13 cellular contexts compared by ENCODE assay signal in genomic region chr3:37904614-37905047, GRCh38. TPM values are rescaled to one million over a fixed set of nuclear protein-coding genes. Genes with fewer than 3 reads are reported as not detected.
DNase-seq lines count a peak whose midpoint lies in the region; ATAC-seq, FAIRE-seq and TF ChIP-seq lines count a peak whose summit lies in the region.
"Had no signal": no experiment of that assay in that cellular context is flagged by ENCODE, and none has a peak within 500 bp of the region (broad histone marks: within the 10 kb centered on the region; RNA-seq: fewer than 3 reads in every experiment).

No MANE protein-coding gene starts in this region.

- WGBS in H1 (ENCODE audit: extremely low coverage in 1 of 2, insufficient coverage in 1 of 2, insufficient read length in 1 of 2, insufficient replicate concordance in 2 of 2, low coverage in 1 of 2, low lambda C conversion rate in 2 of 2, missing lambda C conversion rate in 1 of 2), 2 experiments, result 59% methylated on average over 3 of the region's 3 CpGs; no CpG with 5 or more reads in 1 of the 2 experiments

- TF ChIP-seq POLR2A in H1 (IDR thresholded peaks at IDR 0.05; ENCODE audit: control extremely low read depth in 1 of 2, low read depth in 2 of 2, low read length in 2 of 2), result no peak

- H3F3A ChIP-seq in OCI-LY1 (ENCODE audit: insufficient read depth, low read length), result peaks cover 5% of the 10 kb centered on the region; the same call in 1 of the 2 replicates

- no peak overlapping the region for H4K91ac ChIP-seq in H1 (replicated peaks; ENCODE audit: insufficient read length, low read length)

- H3K14ac ChIP-seq in H1 (ENCODE audit: insufficient read length), result no peak overlapping the region

- H3K18ac ChIP-seq in H1 (ENCODE audit: extremely low read depth, low read length), result peak overlapping the region; percentile 61

- H3K36me3 Mint-ChIP-seq in nephron (ENCODE audit: low read depth) (peaks cover 4% of the 10 kb centered on the region), T-cell (no peaks in the 10 kb centered on the region)
- H3K36me3 Mint-ChIP-seq: CD4-positive, alpha-beta memory T cell had no signal

- H3K27ac Mint-ChIP-seq in nephron, result peak overlapping the region; percentile 57 to 93 (median 75)
- no peak overlapping the region for H3K27ac Mint-ChIP-seq in T-cell

- H2AFZ ChIP-seq in OCI-LY1 (ENCODE audit: low read length), result no peak overlapping the region
- no peak overlapping the region for H2AFZ ChIP-seq in H1 (ENCODE audit: low read length)

- H3K4me1 ChIP-seq in OCI-LY1 (ENCODE audit: insufficient read depth, low read length, severe bottlenecking) (peaks cover 79% of the 10 kb centered on the region), H1 (replicated peaks in 1 of 4; ENCODE audit: control insufficient read depth in 3 of 4, insufficient read depth in 4 of 4, low read length in 3 of 4) (peaks cover 1 to 14% (median 9%) of the 10 kb centered on the region in 4 experiments)

- H4K20me1 ChIP-seq in OCI-LY1 (ENCODE audit: insufficient read depth, low read length) (no peaks in the 10 kb centered on the region), H1 (replicated peaks in 1 of 2; ENCODE audit: control insufficient read depth in 1 of 2, insufficient read depth in 2 of 2, low read length in 2 of 2) (peaks cover 0 to 3% of the 10 kb centered on the region in 2 experiments)

- H3K79me1 ChIP-seq in H1 (ENCODE audit: low read depth, low read length), result peaks cover 4% of the 10 kb centered on the region; the same call in 1 of the 2 replicates

- H2BK12ac ChIP-seq in H1 (ENCODE audit: low read depth, low read length), result no peak overlapping the region; the same call in 1 of the 2 replicates

- no peak overlapping the region for H2BK20ac ChIP-seq in H1 (ENCODE audit: low read length)

- ATAC-seq in T-cell (replicated peaks in 1 of 4), result no peak

- H3K4me3 Mint-ChIP-seq in nephron (no peak overlapping the region), T-cell (no peak overlapping the region)
- H3K4me3 Mint-ChIP-seq: CD4-positive, alpha-beta memory T cell had no signal

- H3K79me2 ChIP-seq in OCI-LY1 (ENCODE audit: insufficient read depth, low read length) (no peaks in the 10 kb centered on the region), H1 (ENCODE audit: control insufficient read depth in 1 of 2, insufficient read depth in 2 of 2, low read length in 2 of 2) (0 out of 4 replicates have a peak, but pooled peaks cover 0 to 4% of the 10 kb centered on the region in 2 experiments)

- FAIRE-seq in H1 (lab: Jason Lieb, UNC), result no peak
- FAIRE-seq: frontal cortex had no signal

- H3K9me3 ChIP-seq in OCI-LY1 (ENCODE audit: low read length) (no peaks in the 10 kb centered on the region), H1 (ENCODE audit: insufficient read depth in 2 of 2, low read depth in 1 of 2, low read length in 1 of 2) (no peaks in the 10 kb centered on the region)

- no peak overlapping the region for H2BK5ac ChIP-seq in H1 (ENCODE audit: low read depth, low read length)

- H4K5ac ChIP-seq in H1 (ENCODE audit: insufficient read length, low read depth, low read length), result no peak overlapping the region

- no peak for TF ChIP-seq CTCF in OCI-LY1 (IDR thresholded peaks at IDR 0.05; ENCODE audit: low read length)
- TF ChIP-seq CTCF in H1 (IDR thresholded peaks at IDR 0.05; ENCODE audit: control extremely low read depth in 1 of 3, insufficient read depth in 1 of 3, low read depth in 1 of 3, low read length in 3 of 3), result no peak
- no peak for TF ChIP-seq CTCF in nephron (IDR thresholded peaks at IDR 0.05; ENCODE audit: unreplicated experiment in 3 of 3)

- no peaks in the 10 kb centered on the region for H3K9me2 ChIP-seq in OCI-LY1 (ENCODE audit: low read depth, low read length)

- no peak for TF ChIP-seq RAD21 in H1 (IDR thresholded peaks at IDR 0.05 in 1 of 2, conservative IDR thresholded peaks at IDR 0.05 in 1 of 2; ENCODE audit: low read depth in 2 of 2, low read length in 2 of 2)

- no peak overlapping the region for H2BK120ac ChIP-seq in H1 (replicated peaks; ENCODE audit: low read depth, low read length)

- H3K23me2 ChIP-seq in H1 (ENCODE audit: low read depth, low read length), result no peaks in the 10 kb centered on the region

- no peak overlapping the region for H2AK5ac ChIP-seq in H1 (ENCODE audit: low read depth, low read length)

- no peak overlapping the region for H2BK15ac ChIP-seq in H1 (ENCODE audit: low read length)

- no peaks in the 10 kb centered on the region for H3K9me3 Mint-ChIP-seq in nephron
- H3K9me3 Mint-ChIP-seq in T-cell, result no peaks in the 10 kb centered on the region
- H3K9me3 Mint-ChIP-seq: CD4-positive, alpha-beta memory T cell had no signal

- POLR2A ChIA-PET in H1 (lab: Charles Lee; ENCODE audit: partially characterized antibody) (no interaction called here), T-cell (lab: Charles Lee) (no interaction called here)

- H3K9ac ChIP-seq in OCI-LY1 (ENCODE audit: low read length) (peak overlapping the region; percentile 30; the same call in 1 of the 2 replicates), H1 (replicated peaks in 1 of 4; ENCODE audit: extremely low read depth in 1 of 4, low read depth in 3 of 4, low read length in 3 of 4) (no peak overlapping the region; a peak in 1 of 7 replicates)

- TF ChIP-seq EP300 in H1 (IDR thresholded peaks at IDR 0.05; ENCODE audit: borderline replicate concordance in 1 of 2, low read depth in 2 of 2, low read length in 2 of 2), result no peak

- no peaks in the 10 kb centered on the region for H3K27me3 Mint-ChIP-seq in nephron (ENCODE audit: low read depth)
- no peaks in the 10 kb centered on the region for H3K27me3 Mint-ChIP-seq in T-cell

- H3K27ac ChIP-seq in OCI-LY1 (ENCODE audit: low read depth, low read length, poor library complexity, severe bottlenecking) (peak overlapping the region; percentile 98), H1 (ENCODE audit: low read depth, low read length) (no peak overlapping the region)

- H3K27me3 ChIP-seq in OCI-LY1 (ENCODE audit: insufficient read depth, low read length) (no peaks in the 10 kb centered on the region), H1 (replicated peaks in 1 of 4; ENCODE audit: control insufficient read depth in 3 of 4, extremely low read depth in 1 of 4, insufficient read depth in 3 of 4, low read length in 3 of 4) (no peaks in the 10 kb centered on the region)

- H3K4me2 ChIP-seq in OCI-LY1 (ENCODE audit: low read length) (no peak overlapping the region; the same call in 1 of the 2 replicates), H1 (ENCODE audit: insufficient read depth in 1 of 2, low read depth in 2 of 2, low read length in 2 of 2) (peak overlapping the region in 1 of 2 experiments; percentile 30; a peak in 1 of 4 replicates)

- no peak overlapping the region for H3K56ac ChIP-seq in H1 (replicated peaks; ENCODE audit: insufficient read length, low read depth, low read length)

- H4K8ac ChIP-seq in H1 (ENCODE audit: extremely low read depth, insufficient read depth, low read length), result no peak overlapping the region; the same call in 1 of the 2 replicates

- peak; percentile 59 for DNase-seq in AG08395 (ENCODE audit: low spot score)
- DNase-seq in H1 (ENCODE audit: low read depth in 1 of 2, low spot score in 2 of 2), result no peak
- DNase-seq in NCI-H2196 (lab: John Stamatoyannopoulos, UW; ENCODE audit: unreplicated experiment), result no peak
- DNase-seq in T-cell, result no peak
- DNase-seq in T-helper 9 cell, result no peak
- no peak for DNase-seq in NK-92 (lab: John Stamatoyannopoulos, UW; ENCODE audit: unreplicated experiment)
- DNase-seq: activated gamma-delta T cell treated with Interleukin-2 at 50 U/mL for 16 hours; CD4-positive, alpha-beta memory T cell; stimulated activated CD4-positive, alpha-beta T cell treated with anti-CD3 and anti-CD28 coated beads, Interleukin-15, amount 100 ng/mL, for 24 hours; stimulated activated naive CD4-positive, alpha-beta T cell treated with Interleukin-2 at 50 U/mL for 16 hours had no signal

- H3K23ac ChIP-seq in H1 (ENCODE audit: insufficient read length), result no peak overlapping the region

- H3K4me1 Mint-ChIP-seq in nephron (peaks cover 82% of the 10 kb centered on the region), T-cell (peaks cover 22 to 29% (median 28%) of the 10 kb centered on the region in 3 donors)

- no peak overlapping the region for H3K4ac ChIP-seq in H1 (replicated peaks; ENCODE audit: insufficient read length, low read depth, low read length)

- CTCF ChIA-PET in H1 (lab: Charles Lee; ENCODE audit: partially characterized antibody) (interaction anchor here (1.1 to 2.7 kb wide), 3 partner anchors 22 to 63 kb away, joined by 4 to 8 read pairs (median 4); no protein-coding TSS in a partner anchor), T-cell (lab: Charles Lee) (no interaction called here)

- H3K4me3 ChIP-seq in OCI-LY1 (ENCODE audit: low read depth, low read length, poor library complexity, severe bottlenecking) (no peak overlapping the region), H1 (ENCODE audit: extremely low read depth in 1 of 4, insufficient read depth in 2 of 4, low read depth in 3 of 4, low read length in 4 of 4) (no peak overlapping the region)

- no peaks in the 10 kb centered on the region for H3K36me3 ChIP-seq in OCI-LY1 (ENCODE audit: insufficient read depth, low read length)
- H3K36me3 ChIP-seq in H1 (ENCODE audit: control insufficient read depth in 2 of 4, insufficient read depth in 4 of 4, low read length in 3 of 4), result no peaks in the 10 kb centered on the region

TF ChIP-seq in H1, 55 proteins besides CTCF, POLR2A, EP300 and RAD21 (continues in another document):
- TF ChIP-seq SUZ12 (IDR thresholded peaks at IDR 0.05; ENCODE audit: low read length) (no peak), BACH1 (IDR thresholded peaks at IDR 0.05; ENCODE audit: low read length) (no peak), SIN3A (conservative IDR thresholded peaks at IDR 0.05 in 1 of 2, IDR thresholded peaks at IDR 0.05 in 1 of 2; ENCODE audit: low read depth in 1 of 2, low read length in 2 of 2) (no peak), ASH2L (IDR thresholded peaks at IDR 0.05; ENCODE audit: low read length) (no peak), RFX5 (IDR thresholded peaks at IDR 0.05; ENCODE audit: borderline replicate concordance, low read depth, low read length) (no peak), JUND (IDR thresholded peaks at IDR 0.05; ENCODE audit: low read length) (no peak)
- TF ChIP-seq, protein P1, sequence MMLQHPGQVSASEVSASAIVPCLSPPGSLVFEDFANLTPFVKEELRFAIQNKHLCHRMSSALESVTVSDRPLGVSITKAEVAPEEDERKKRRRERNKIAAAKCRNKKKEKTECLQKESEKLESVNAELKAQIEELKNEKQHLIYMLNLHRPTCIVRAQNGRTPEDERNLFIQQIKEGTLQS (IDR thresholded peaks at IDR 0.05; ENCODE audit: insufficient read depth, low read depth, low read length), result no peak

RNA-seq across cellular contexts. Expression of gene CTDSPL, which starts 43.0 kb away (rescaled TPM):
- total RNA-seq in H1 (2021; fragmentation: NEBNext Ultra II Directional; extraction: Animal tissue kit (Norgen Biotek cat#: 25700)), result 42.2 and 42.8 TPM in 2 replicates
- 19.6 and 20.3 TPM in 2 replicates for polyA plus RNA-seq in H1 (2011; rRNA removed)
- polyA plus RNA-seq in H1 (2011; cell fraction: cytosol; rRNA removed), result 22.2 TPM
- polyA plus RNA-seq in H1 (2011; cell fraction: nucleus; rRNA removed), result 20.5 TPM
- 25.2 to 32.1 TPM (median 28.0 TPM) in 4 replicates for polyA plus RNA-seq in H1 (2012, experiment 1 of 2)
- 14.3 TPM for polyA plus RNA-seq in H1 (2012, experiment 2 of 2)
- 19.7 TPM for polyA plus RNA-seq in H1 (2013, experiment 1 of 2)
- 20.6 TPM for polyA plus RNA-seq in H1 (2013, experiment 2 of 2)
- 45.2 and 57.2 TPM in 2 replicates for polyA minus RNA-seq in H1 (2011; rRNA and poly(A)+ RNA removed)
- 26.3 TPM for polyA minus RNA-seq in H1 (2011; cell fraction: cytosol; rRNA and poly(A)+ RNA removed)
- polyA minus RNA-seq in H1 (2011; cell fraction: nucleus; rRNA and poly(A)+ RNA removed), result 14.2 TPM
- 1 to 10 TPM in 4 of 5 donors, under 1 TPM in 1; 0.54 to 2.5 (median 2.0) TPM for total RNA-seq in T-cell

Comparison
In these comparisons a context has a peak if more than half of its experiments do, and no peak if none do; other contexts are left out.
1. H3K27ac Mint-ChIP-seq: peak in nephron (3 of 3); none in T-cell (0 of 2).
2. RNA of gene CTDSPL, which starts 43.0 kb away (total RNA-seq): 42.2 to 42.8 TPM in H1; 0.54 to 2.5 TPM in T-cell; every median in the first group is over 10 times any median in the second.